In genomic region chr4:101169044-101170014, GRCh38 we compare ENCODE assay signal across 8 cellular contexts.
DNase-seq lines count a peak whose midpoint lies in the region; ATAC-seq and TF ChIP-seq lines count a peak whose summit lies in the region.

No MANE protein-coding gene starts in this region.

- ATAC-seq in GM19467 (IDR thresholded peaks at IDR 0.05; ENCODE audit: unreplicated experiment) (peak; percentile 98), HG03520 (IDR thresholded peaks at IDR 0.05; ENCODE audit: unreplicated experiment) (peak; percentile 98)

- no peaks in the 10 kb centered on the region for H3K36me3 Mint-ChIP-seq in nephron (ENCODE audit: low read depth)

- no peaks in the 10 kb centered on the region for H3K9me3 Mint-ChIP-seq in nephron

- H3K4me1 ChIP-seq in transverse colon: peaks cover 0 to 14% (median 0%) of the 10 kb centered on the region in 4 donors

- peak; percentile 97 for TF ChIP-seq CTCF in epithelial cell of proximal tubule (conservative IDR thresholded peaks at IDR 0.05; ENCODE audit: low read depth, low read length)
- peak; percentile 29 to 72 (median 53) for TF ChIP-seq CTCF in nephron (IDR thresholded peaks at IDR 0.05; ENCODE audit: unreplicated experiment in 3 of 3)
- peak; percentile 65 to 89 (median 78) for TF ChIP-seq CTCF in transverse colon (IDR thresholded peaks at IDR 0.05)

- H3K27me3 Mint-ChIP-seq in nephron (ENCODE audit: low read depth): no peaks in the 10 kb centered on the region

- 36% methylated on average over 5 to 6 of the region's 6 CpGs for WGBS in transverse colon (ENCODE audit: low coverage in 1 of 2), 2 donors

- no peaks in the 10 kb centered on the region for H3K36me3 ChIP-seq in transverse colon

- H3K4me3 ChIP-seq in epithelial cell of proximal tubule (ENCODE audit: low read depth, low read length): no peak overlapping the region
- no peak overlapping the region for H3K4me3 ChIP-seq in transverse colon

- in situ Hi-C loops in transverse colon (cut with MboI; ENCODE audit: low pct_ligation_motif_present in 1 of 4, low pct_unique_long_range_greater_than_20kb in 1 of 4, low sequenced_read_pairs in 3 of 4): loop anchor here in 3 of 4 donors (5.0 to 25.0 kb wide), 3 partner anchors 543 to 563 kb away; no protein-coding TSS in a partner anchor

- no peak for TF ChIP-seq EP300 in transverse colon (IDR thresholded peaks at IDR 0.05; ENCODE audit: low read depth)

- no peak overlapping the region for H3K27ac ChIP-seq in transverse colon

- no peaks in the 10 kb centered on the region for H3K9me3 ChIP-seq in transverse colon

- no peaks in the 10 kb centered on the region for H3K27me3 ChIP-seq in transverse colon

- H3K4me3 Mint-ChIP-seq in nephron: no peak overlapping the region

- no peak for TF ChIP-seq POLR2A in transverse colon (IDR thresholded peaks at IDR 0.05)

- peak; percentile 83 for DNase-seq in COR-L47 (lab: John Stamatoyannopoulos, UW)
- peak; percentile 90 for DNase-seq in NCI-H748 (lab: John Stamatoyannopoulos, UW; ENCODE audit: unreplicated experiment)
- peak; percentile 1 to 9 for DNase-seq in activated CD8-positive, alpha-beta memory T cell treated with anti-CD3 and anti-CD28 coated beads for 1 hour (ENCODE audit: extremely low read depth in 1 of 2, low read depth in 1 of 2)
- DNase-seq in epithelial cell of proximal tubule (ENCODE audit: low read depth): no peak
- DNase-seq in transverse colon: peak; percentile 72

- H3K27ac Mint-ChIP-seq in nephron: no peak overlapping the region

- no peaks in the 10 kb centered on the region for H3K4me1 Mint-ChIP-seq in nephron

- intact Hi-C loops in transverse colon (cut with DNase I; ENCODE audit: low total_unique reads): no loop called here
